Comparison of ENCODE assay signal across 9 cellular contexts in genomic region chr2:96245609-96246390, GRCh38. TPM values are rescaled to one million over a fixed set of nuclear protein-coding genes. Genes with fewer than 3 reads are reported as not detected.
DNase-seq lines count a peak whose midpoint lies in the region; ATAC-seq and TF ChIP-seq lines count a peak whose summit lies in the region.
"Had no signal": no experiment of that assay in that cellular context is flagged by ENCODE, and none has a peak within 500 bp of the region (broad histone marks: within the 10 kb centered on the region; RNA-seq: fewer than 3 reads in every experiment).

No MANE protein-coding gene starts in this region.

- no peaks in the 10 kb centered on the region for H3K36me3 Mint-ChIP-seq in activated CD4-positive, alpha-beta memory T cell treated with anti-CD3 and anti-CD28 coated beads for 36 hours

- peaks cover 23% of the 10 kb centered on the region for H3K4me1 ChIP-seq in vagina

- peaks cover 48% of the 10 kb centered on the region for H3K4me1 Mint-ChIP-seq in activated CD4-positive, alpha-beta memory T cell treated with anti-CD3 and anti-CD28 coated beads for 36 hours (ENCODE audit: low read depth)

- peak overlapping the region; percentile 21 for H3K27ac ChIP-seq in AG04450 (ENCODE audit: low read depth, low read length)
- no peak overlapping the region for H3K27ac ChIP-seq in vagina

- H3K36me3 ChIP-seq in vagina: no peaks in the 10 kb centered on the region

- intact Hi-C loops in activated CD4-positive, alpha-beta memory T cell treated with anti-CD3 and anti-CD28 coated beads for 36 hours (cut with micrococcal nuclease): no loop called here
- intact Hi-C loops in Right ventricle myocardium superior (cut with DNase I) (no loop called here), vagina (cut with DNase I) (no loop called here)

- POLR2A ChIA-PET in AG04450 (lab: Yijun Ruan, JAX): interaction anchor here (0.6 kb wide), 1 partner anchor 107 kb away, joined by 4 read pairs; no protein-coding TSS in a partner anchor
- POLR2A ChIA-PET in activated CD4-positive, alpha-beta memory T cell treated with anti-CD3 and anti-CD28 coated beads for 36 hours (lab: Charles Lee): interaction anchor here (1.3 kb wide), 1 partner anchor 37 kb away, joined by 5 read pairs; the partner anchor contains the start of gene STARD7

- DNase-seq in AG04450 (ENCODE audit: low read depth, low spot score): no peak
- DNase-seq in HT1080 (ENCODE audit: low read depth): peak; percentile 63
- DNase-seq in activated CD4-positive, alpha-beta memory T cell treated with anti-CD3 and anti-CD28 coated beads for 36 hours: peak; percentile 40
- DNase-seq in kidney tubule cell (ENCODE audit: low spot score): peak; percentile 53
- no peak for DNase-seq in A172 (ENCODE audit: low spot score)
- DNase-seq in Right ventricle myocardium superior: no peak
- no peak for DNase-seq in vagina (ENCODE audit: extremely low spot score in 2 of 2)
- DNase-seq: cerebellar nuclear complex had no signal

- TF ChIP-seq POLR2A in vagina (IDR thresholded peaks at IDR 0.05): no peak

- H3K9me3 ChIP-seq in AG04450 (ENCODE audit: control insufficient read depth, insufficient read depth, low read length) (0 out of 2 replicates have a peak, but pooled peaks cover 4% of the 10 kb centered on the region), vagina (no peaks in the 10 kb centered on the region)

- H3K27me3 ChIP-seq in AG04450 (ENCODE audit: control insufficient read depth, insufficient read depth, low read length) (no peaks in the 10 kb centered on the region), vagina (no peaks in the 10 kb centered on the region)

- peak overlapping the region; percentile 64 for H3K27ac Mint-ChIP-seq in activated CD4-positive, alpha-beta memory T cell treated with anti-CD3 and anti-CD28 coated beads for 36 hours

- TF ChIP-seq CTCF in AG04450 (IDR thresholded peaks at IDR 0.05; ENCODE audit: low read depth, low read length) (no peak), vagina (IDR thresholded peaks at IDR 0.05) (no peak)

- CTCF ChIA-PET in AG04450 (lab: Charles Lee): interaction anchor here (1.2 to 1.8 kb wide), 2 partner anchors 15 to 71 kb away, joined by 3 to 5 read pairs; no protein-coding TSS in a partner anchor
- CTCF ChIA-PET in activated CD4-positive, alpha-beta memory T cell treated with anti-CD3 and anti-CD28 coated beads for 36 hours (lab: Charles Lee): no interaction called here

- no peak overlapping the region for H3K4me3 Mint-ChIP-seq in activated CD4-positive, alpha-beta memory T cell treated with anti-CD3 and anti-CD28 coated beads for 36 hours

- ATAC-seq in Right ventricle myocardium superior (ENCODE audit: poor library complexity): no peak
- ATAC-seq in HG03565 (IDR thresholded peaks at IDR 0.05; ENCODE audit: unreplicated experiment): no peak

- no peaks in the 10 kb centered on the region for H3K27me3 Mint-ChIP-seq in activated CD4-positive, alpha-beta memory T cell treated with anti-CD3 and anti-CD28 coated beads for 36 hours

- H3K9me3 Mint-ChIP-seq in activated CD4-positive, alpha-beta memory T cell treated with anti-CD3 and anti-CD28 coated beads for 36 hours: no peaks in the 10 kb centered on the region

- no peak overlapping the region for H3K4me3 ChIP-seq in AG04450 (ENCODE audit: low read depth, low read length)
- no peak overlapping the region for H3K4me3 ChIP-seq in vagina

RNA-seq across cellular contexts. Expression of gene TMEM127, which starts 20.0 kb away (rescaled TPM):
- 45.3 and 48.7 TPM in 2 replicates for polyA plus RNA-seq in AG04450 (2011; rRNA removed)
- 42.2 and 55.9 TPM in 2 replicates for polyA minus RNA-seq in AG04450 (2011; rRNA and poly(A)+ RNA removed)
- total RNA-seq in HT1080 (2014; rRNA removed; shearing (Covaris generic)): 15.7 and 24.2 TPM in 2 replicates
- 18.6 and 20.4 TPM in 2 replicates for polyA plus RNA-seq in HT1080 (2015; cell fraction: cytosol; rRNA removed)
- 16.6 and 21.5 TPM in 2 replicates for polyA plus RNA-seq in HT1080 (2015; cell fraction: nucleus; rRNA removed)
- total RNA-seq in activated CD4-positive, alpha-beta memory T cell treated with anti-CD3 and anti-CD28 coated beads for 36 hours: 10 to 100 TPM; 19.3 to 22.2 TPM
- total RNA-seq in A172 (2014; rRNA removed; shearing (Covaris generic)): 35.0 and 37.8 TPM in 2 replicates
- total RNA-seq in Right ventricle myocardium superior (67.3 TPM), vagina (40.0 TPM)

RNA-seq across cellular contexts. Expression of gene CIAO1, which starts 20.2 kb away (rescaled TPM):
- 65.2 and 77.0 TPM in 2 replicates for polyA plus RNA-seq in AG04450 (2011; rRNA removed)
- 66.0 and 85.9 TPM in 2 replicates for polyA minus RNA-seq in AG04450 (2011; rRNA and poly(A)+ RNA removed)
- 135 and 136 TPM in 2 replicates for total RNA-seq in HT1080 (2014; rRNA removed; shearing (Covaris generic))
- 105 and 120 TPM in 2 replicates for polyA plus RNA-seq in HT1080 (2015; cell fraction: cytosol; rRNA removed)
- 122 and 133 TPM in 2 replicates for polyA plus RNA-seq in HT1080 (2015; cell fraction: nucleus; rRNA removed)
- total RNA-seq in activated CD4-positive, alpha-beta memory T cell treated with anti-CD3 and anti-CD28 coated beads for 36 hours: 10 to 100 TPM; 86.6 to 87.1 TPM
- 118 and 119 TPM in 2 replicates for total RNA-seq in A172 (2014; rRNA removed; shearing (Covaris generic))
- total RNA-seq in Right ventricle myocardium superior (62.3 TPM), vagina (92.6 TPM)

RNA-seq across cellular contexts. Expression of gene STARD7, which starts 37.2 kb away (rescaled TPM):
- 84.2 and 106 TPM in 2 replicates for polyA plus RNA-seq in AG04450 (2011; rRNA removed)
- 63.6 and 77.1 TPM in 2 replicates for polyA minus RNA-seq in AG04450 (2011; rRNA and poly(A)+ RNA removed)
- 131 and 153 TPM in 2 replicates for total RNA-seq in HT1080 (2014; rRNA removed; shearing (Covaris generic))
- 58.1 and 63.3 TPM in 2 replicates for polyA plus RNA-seq in HT1080 (2015; cell fraction: cytosol; rRNA removed)
- 33.7 and 37.0 TPM in 2 replicates for polyA plus RNA-seq in HT1080 (2015; cell fraction: nucleus; rRNA removed)
- total RNA-seq in activated CD4-positive, alpha-beta memory T cell treated with anti-CD3 and anti-CD28 coated beads for 36 hours: 100 to 1,000 TPM; 173 to 181 TPM
- total RNA-seq in A172 (2014; rRNA removed; shearing (Covaris generic)): 191 and 196 TPM in 2 replicates
- total RNA-seq in Right ventricle myocardium superior (179 TPM), vagina (69.5 TPM)

RNA-seq across cellular contexts. Expression of gene SNRNP200, which starts 59.5 kb away (rescaled TPM):
- 99.0 and 136 TPM in 2 replicates for polyA plus RNA-seq in AG04450 (2011; rRNA removed)
- 231 and 300 TPM in 2 replicates for polyA minus RNA-seq in AG04450 (2011; rRNA and poly(A)+ RNA removed)
- total RNA-seq in HT1080 (2014; rRNA removed; shearing (Covaris generic)): 28.8 and 31.9 TPM in 2 replicates
- polyA plus RNA-seq in HT1080 (2015; cell fraction: cytosol; rRNA removed): 48.9 and 56.7 TPM in 2 replicates
- 207 and 228 TPM in 2 replicates for polyA plus RNA-seq in HT1080 (2015; cell fraction: nucleus; rRNA removed)
- 100 to 1,000 TPM; 165 to 175 TPM for total RNA-seq in activated CD4-positive, alpha-beta memory T cell treated with anti-CD3 and anti-CD28 coated beads for 36 hours
- total RNA-seq in A172 (2014; rRNA removed; shearing (Covaris generic)): 33.0 and 38.5 TPM in 2 replicates
- total RNA-seq in Right ventricle myocardium superior (50.1 TPM), vagina (129 TPM)

Comparison
In these comparisons a context has a peak if more than half of its experiments do, and no peak if none do; other contexts are left out.
1. DNase-seq: peak in HT1080 (single experiment), activated CD4-positive, alpha-beta memory T cell treated with anti-CD3 and anti-CD28 coated beads for 36 hours (single experiment) and kidney tubule cell (single experiment); none in AG04450 (single experiment), A172 (single experiment), Right ventricle myocardium superior (single experiment) and vagina (0 of 2).